In genomic region chr7:55086413-55087201, GRCh38 we compare ENCODE assay signal across 9 cellular contexts.
DNase-seq lines count a peak whose midpoint lies in the region; ATAC-seq, FAIRE-seq and TF ChIP-seq lines count a peak whose summit lies in the region.
"Had no signal": no experiment of that assay in that cellular context is flagged by ENCODE, and none has a peak within 500 bp of the region (broad histone marks: within the 10 kb centered on the region; RNA-seq: fewer than 3 reads in every experiment).

No MANE protein-coding gene starts in this region.

- DNase-seq in stimulated activated CD4-positive, alpha-beta T cell treated with anti-CD3 and anti-CD28 coated beads, Interleukin-12 subunit alpha, Interleukin-12 subunit beta, amount 100 ng/mL, for 4 hours = peak; percentile 5
- DNase-seq in stimulated activated CD4-positive, alpha-beta T cell treated with anti-CD3 and anti-CD28 coated beads, Interleukin-2, amount 100 ng/mL, for 48 hours = no peak
- DNase-seq in PC-9 (peak; percentile 65 to 87), endothelial cell of umbilical vein (ENCODE audit: low read depth, low spot score) (peak; percentile 64), osteoblast (ENCODE audit: insufficient read length, low spot score, missing footprints) (peak; percentile 92), NCI-H82 (lab: John Stamatoyannopoulos, UW) (no peak)
- no peak for DNase-seq in NK-92 treated with Interleukin-12 subunit alpha and Interleukin-12 subunit beta, amount 100 ng/mL, for 24 hours (lab: John Stamatoyannopoulos, UW)

- CTCF ChIA-PET in PC-9 (lab: Charles Lee) = interaction anchor here (0.6 to 1.0 kb wide), 5 partner anchors 20 to 298 kb away, joined by 3 to 8 read pairs (median 5); no protein-coding TSS in a partner anchor
- CTCF ChIA-PET in endothelial cell of umbilical vein (lab: Charles Lee) = interaction anchor here (0.8 to 3.2 kb wide), 19 partner anchors 9 to 313 kb away, joined by 3 to 31 read pairs (median 4); partner anchors contain the start of gene EGFR

- peak; percentile 77 for ATAC-seq in HG02678 (IDR thresholded peaks at IDR 0.05; ENCODE audit: unreplicated experiment)

- H3K27me3 ChIP-seq in PC-9 (ENCODE audit: insufficient read depth, low read depth) = no peaks in the 10 kb centered on the region
- H3K27me3 ChIP-seq in endothelial cell of umbilical vein (ENCODE audit: control insufficient read depth in 2 of 2, insufficient read depth in 2 of 2, low read length in 2 of 2) = peaks cover 44 to 58% of the 10 kb centered on the region in 2 experiments
- no peaks in the 10 kb centered on the region for H3K27me3 ChIP-seq in osteoblast (ENCODE audit: insufficient read depth, low read length)

- H3K36me3 ChIP-seq in PC-9 (ENCODE audit: low read depth) (peaks cover 46% of the 10 kb centered on the region), endothelial cell of umbilical vein (ENCODE audit: control insufficient read depth in 2 of 2, extremely low read depth in 1 of 2, insufficient read depth in 2 of 2, low read length in 2 of 2) (no peaks in the 10 kb centered on the region), osteoblast (ENCODE audit: insufficient read depth, low read length) (peaks cover 8% of the 10 kb centered on the region)

- BruUV-seq in PC-9 (replicated peaks; lab: Mats Ljungman, UMichigan) (no TSS peak), endothelial cell of umbilical vein (replicated peaks; lab: Mats Ljungman, UMichigan) (no TSS peak)

- H3K9ac ChIP-seq in endothelial cell of umbilical vein (replicated peaks; ENCODE audit: extremely low read depth, insufficient read depth, low read length) = no peak overlapping the region

- H3K9me3 ChIP-seq in PC-9 (ENCODE audit: insufficient read depth, low read depth) = no peaks in the 10 kb centered on the region
- H3K9me3 ChIP-seq in endothelial cell of umbilical vein (replicated peaks; ENCODE audit: control insufficient read depth, insufficient read depth, low read length) = no peaks in the 10 kb centered on the region
- no peaks in the 10 kb centered on the region for H3K9me3 ChIP-seq in osteoblast (ENCODE audit: low read depth, low read length)

- H3K9me1 ChIP-seq in endothelial cell of umbilical vein (replicated peaks; ENCODE audit: control insufficient read depth, extremely low read depth, insufficient read depth, low read length) = no peaks in the 10 kb centered on the region

- TF ChIP-seq POLR2A in endothelial cell of umbilical vein (IDR thresholded peaks at IDR 0.05; ENCODE audit: low read depth, low read length) = no peak

- peaks cover 81% of the 10 kb centered on the region for H3F3A ChIP-seq in PC-9 (ENCODE audit: insufficient read depth, low read depth)

- TF ChIP-seq CTCF in PC-9 (conservative IDR thresholded peaks at IDR 0.05) = no peak
- TF ChIP-seq CTCF in endothelial cell of umbilical vein (IDR thresholded peaks at IDR 0.05; ENCODE audit: extremely low read depth in 1 of 2, insufficient read depth in 1 of 2, low read depth in 1 of 2, low read length in 2 of 2) = no peak
- no peak for TF ChIP-seq CTCF in osteoblast (IDR thresholded peaks at IDR 0.05; ENCODE audit: extremely low read depth, low read depth, low read length)

- POLR2A ChIA-PET in PC-9 (lab: Charles Lee; ENCODE audit: unreplicated experiment) = interaction anchor here (0.5 to 1.5 kb wide), 12 partner anchors 9 to 113 kb away, joined by 3 to 21 read pairs (median 5); partner anchors contain the start of gene EGFR
- POLR2A ChIA-PET in endothelial cell of umbilical vein (lab: Charles Lee) = interaction anchor here (1.0 kb wide), 1 partner anchor 21 kb away, joined by 4 read pairs; no protein-coding TSS in a partner anchor

- peaks cover 27% of the 10 kb centered on the region for H4K20me1 ChIP-seq in PC-9 (ENCODE audit: insufficient read depth)
- no peaks in the 10 kb centered on the region for H4K20me1 ChIP-seq in endothelial cell of umbilical vein (replicated peaks; ENCODE audit: control insufficient read depth, extremely low read depth, insufficient read depth, low read length)
- no peaks in the 10 kb centered on the region for H4K20me1 ChIP-seq in osteoblast (ENCODE audit: insufficient read depth, low read length)

- H3K4me2 ChIP-seq in PC-9 = no peak overlapping the region
- H3K4me2 ChIP-seq in endothelial cell of umbilical vein (ENCODE audit: insufficient read depth, low read length) = peak overlapping the region; percentile 52
- H3K4me2 ChIP-seq in osteoblast (ENCODE audit: insufficient read depth, low read length) = peak overlapping the region; percentile 81

- intact Hi-C loops in PC-9 (cut with micrococcal nuclease; ENCODE audit: unreplicated experiment) (loop anchor here (1.0 to 2.0 kb wide), 5 partner anchors 14 to 66 kb away; no protein-coding TSS in a partner anchor), endothelial cell of umbilical vein (cut with micrococcal nuclease) (loop anchor here (1.0 to 5.0 kb wide), 5 partner anchors 12 to 168 kb away; no protein-coding TSS in a partner anchor)

- H3K4me3 ChIP-seq in PC-9 (no peak overlapping the region), endothelial cell of umbilical vein (replicated peaks in 1 of 3; ENCODE audit: insufficient read depth in 1 of 3, low read depth in 1 of 3, low read length in 3 of 3) (no peak overlapping the region), osteoblast (ENCODE audit: insufficient read depth, low read length) (peak overlapping the region; percentile 65)

- H3K79me2 ChIP-seq in PC-9 (ENCODE audit: low read depth) = peaks cover 98% of the 10 kb centered on the region
- no peaks in the 10 kb centered on the region for H3K79me2 ChIP-seq in endothelial cell of umbilical vein (ENCODE audit: control insufficient read depth, insufficient read depth, low read length)
- peaks cover 82% of the 10 kb centered on the region for H3K79me2 ChIP-seq in osteoblast (ENCODE audit: insufficient read depth, low read length)

- peak; percentile 79 for FAIRE-seq in endothelial cell of umbilical vein (lab: Jason Lieb, UNC)

- H3K4me1 ChIP-seq in PC-9 (replicated peaks; ENCODE audit: insufficient read depth) = peaks cover 19% of the 10 kb centered on the region
- H3K4me1 ChIP-seq in endothelial cell of umbilical vein (ENCODE audit: control insufficient read depth, extremely low read depth, insufficient read depth, low read length) = peaks cover 16% of the 10 kb centered on the region
- H3K4me1 ChIP-seq in osteoblast (ENCODE audit: insufficient read depth, low read length) = peaks cover 51% of the 10 kb centered on the region

- dilution Hi-C loops in endothelial cell of umbilical vein (cut with MboI; ENCODE audit: extremely low pct_ligation_motif_present, low sequenced_read_pairs) = no loop called here

- H2AFZ ChIP-seq in PC-9 = no peak overlapping the region
- no peak overlapping the region for H2AFZ ChIP-seq in endothelial cell of umbilical vein (ENCODE audit: low read depth, low read length)
- no peak overlapping the region for H2AFZ ChIP-seq in osteoblast (ENCODE audit: low read length)

- H3K27ac ChIP-seq in PC-9 (peak overlapping the region; percentile 25), endothelial cell of umbilical vein (ENCODE audit: insufficient read depth, low read depth, low read length) (no peak overlapping the region), osteoblast (ENCODE audit: low read depth, low read length) (peak overlapping the region; percentile 97)
- H3K27ac ChIP-seq: HL-60 had no signal

- H3K9me2 ChIP-seq in PC-9 (ENCODE audit: insufficient read depth) = no peaks in the 10 kb centered on the region

TF ChIP-seq in endothelial cell of umbilical vein, 7 proteins besides CTCF, POLR2A, EP300 and RAD21:
- peak; percentile 79 for TF ChIP-seq POLR2AphosphoS5 (IDR thresholded peaks at IDR 0.05; ENCODE audit: insufficient read depth, low read depth, low read length)
- TF ChIP-seq MAX (IDR thresholded peaks at IDR 0.05; ENCODE audit: insufficient read depth, insufficient read length) = no peak
- TF ChIP-seq MYC (IDR thresholded peaks at IDR 0.05; ENCODE audit: low read depth, low read length) = no peak
- TF ChIP-seq FOS (IDR thresholded peaks at IDR 0.05; ENCODE audit: borderline replicate concordance, insufficient read depth, low read length) = peak; percentile 44
- TF ChIP-seq EZH2 (IDR thresholded peaks at IDR 0.05; ENCODE audit: borderline replicate concordance, low read depth, low read length, severe bottlenecking) = no peak
- no peak for TF ChIP-seq JUN (IDR thresholded peaks at IDR 0.05; ENCODE audit: borderline replicate concordance, insufficient read depth, insufficient read length, low read depth)
- TF ChIP-seq GATA2 (IDR thresholded peaks at IDR 0.05; ENCODE audit: insufficient read depth, insufficient read length, low read depth, low read length) = peak; percentile 94

Comparison
In these comparisons a context has a peak if more than half of its experiments do, and no peak if none do; other contexts are left out.
1. DNase-seq: peak in stimulated activated CD4-positive, alpha-beta T cell treated with anti-CD3 and anti-CD28 coated beads, Interleukin-12 subunit alpha, Interleukin-12 subunit beta, amount 100 ng/mL, for 4 hours (single experiment), PC-9 (2 of 2), endothelial cell of umbilical vein (single experiment) and osteoblast (single experiment); none in stimulated activated CD4-positive, alpha-beta T cell treated with anti-CD3 and anti-CD28 coated beads, Interleukin-2, amount 100 ng/mL, for 48 hours (0 of 2), NCI-H82 (single experiment) and NK-92 treated with Interleukin-12 subunit alpha and Interleukin-12 subunit beta, amount 100 ng/mL, for 24 hours (single experiment).